17 cellular contexts compared by ENCODE assay signal in genomic region chr3:40044487-40044886, GRCh38.
DNase-seq lines count a peak whose midpoint lies in the region; ATAC-seq and TF ChIP-seq lines count a peak whose summit lies in the region.
"Had no signal": no experiment of that assay in that cellular context is flagged by ENCODE, and none has a peak within 500 bp of the region (broad histone marks: within the 10 kb centered on the region; RNA-seq: fewer than 3 reads in every experiment).

No MANE protein-coding gene starts in this region.

- no peak overlapping the region for H3K4me3 Mint-ChIP-seq in effector memory CD8-positive, alpha-beta T cell
- H3K4me3 Mint-ChIP-seq: activated CD4-positive, alpha-beta T cell treated with anti-CD3 and anti-CD28 coated beads for 36 hours; activated T-cell treated with anti-CD3 and anti-CD28 coated beads, Interleukin-2, amount 50 U/mL, for 72 hours had no signal

- no peak overlapping the region for H3K27ac Mint-ChIP-seq in effector memory CD8-positive, alpha-beta T cell
- H3K27ac Mint-ChIP-seq: activated CD4-positive, alpha-beta T cell treated with anti-CD3 and anti-CD28 coated beads for 36 hours; activated T-cell treated with anti-CD3 and anti-CD28 coated beads, Interleukin-2, amount 50 U/mL, for 72 hours had no signal

- no peaks in the 10 kb centered on the region for H3K36me3 Mint-ChIP-seq in effector memory CD8-positive, alpha-beta T cell (ENCODE audit: insufficient read depth)

- DNase-seq in 8988T (peak; percentile 11), HFF-Myc (ENCODE audit: extremely low read depth, low read depth) (peak; percentile 94), foreskin keratinocyte (peak; percentile 99 to 100), SJCRH30 (no peak), gastrocnemius medialis (no peak)
- no peak for DNase-seq in effector memory CD8-positive, alpha-beta T cell
- DNase-seq: activated CD4-positive, alpha-beta T cell treated with anti-CD3 and anti-CD28 coated beads for 36 hours; activated T-cell treated with anti-CD3 and anti-CD28 coated beads, Interleukin-2, amount 50 U/mL, for 72 hours; DMS 273 treated with DMSO at 0.1 percent for 48 hours; stimulated activated CD8-positive, alpha-beta memory T cell treated with anti-CD3 and anti-CD28 coated beads, Interleukin-4, amount 100 ng/mL, for 48 hours had no signal

- H3K9me3 ChIP-seq in SJCRH30 (replicated peaks) (no peaks in the 10 kb centered on the region), gastrocnemius medialis (no peaks in the 10 kb centered on the region)
- H3K9me3 ChIP-seq: A549, neutrophil, tibial nerve had no signal

- no peaks in the 10 kb centered on the region for H3K27me3 ChIP-seq in foreskin keratinocyte
- no peaks in the 10 kb centered on the region for H3K27me3 ChIP-seq in SJCRH30
- H3K27me3 ChIP-seq in gastrocnemius medialis = no peaks in the 10 kb centered on the region
- H3K27me3 ChIP-seq: cardiac muscle cell, neutrophil, tibial nerve had no signal

- ATAC-seq in foreskin keratinocyte (peak; percentile 98), gastrocnemius medialis (no peak), HG03469 (IDR thresholded peaks at IDR 0.05; ENCODE audit: unreplicated experiment) (no peak)
- no peak for ATAC-seq in effector memory CD8-positive, alpha-beta T cell (replicated peaks)
- ATAC-seq: A549; activated CD4-positive, alpha-beta T cell treated with anti-CD3 and anti-CD28 coated beads for 36 hours; activated T-cell treated with anti-CD3 and anti-CD28 coated beads, Interleukin-2, amount 50 U/mL, for 72 hours had no signal

- peaks cover 27% of the 10 kb centered on the region for H3K4me1 ChIP-seq in foreskin keratinocyte
- no peaks in the 10 kb centered on the region for H3K4me1 ChIP-seq in SJCRH30
- H3K4me1 ChIP-seq in gastrocnemius medialis = no peaks in the 10 kb centered on the region
- H3K4me1 ChIP-seq: A549, tibial nerve had no signal

- no peaks in the 10 kb centered on the region for H3K27me3 Mint-ChIP-seq in effector memory CD8-positive, alpha-beta T cell
- H3K27me3 Mint-ChIP-seq: activated CD4-positive, alpha-beta T cell treated with anti-CD3 and anti-CD28 coated beads for 36 hours had no signal

- intact Hi-C loops in gastrocnemius medialis (cut with DNase I; ENCODE audit: low total_unique reads) = no loop called here

- peak overlapping the region; percentile 16 for H3K27ac ChIP-seq in angular gyrus (ENCODE audit: low read depth, low read length)
- peak overlapping the region; percentile 80 for H3K27ac ChIP-seq in foreskin keratinocyte
- no peak overlapping the region for H3K27ac ChIP-seq in SJCRH30
- H3K27ac ChIP-seq in gastrocnemius medialis = no peak overlapping the region
- H3K27ac ChIP-seq: A549, cardiac muscle cell, neutrophil, tibial nerve had no signal

- no peak for TF ChIP-seq POLR2A in gastrocnemius medialis (IDR thresholded peaks at IDR 0.05)

- H3K36me3 ChIP-seq in SJCRH30 (no peaks in the 10 kb centered on the region), gastrocnemius medialis (no peaks in the 10 kb centered on the region)
- H3K36me3 ChIP-seq: cardiac muscle cell, neutrophil, tibial nerve had no signal

- H3K4me3 ChIP-seq in HFF-Myc (replicated peaks; ENCODE audit: low read depth, low read length) (peak overlapping the region; percentile 24), SJCRH30 (no peak overlapping the region), gastrocnemius medialis (no peak overlapping the region)
- H3K4me3 ChIP-seq: A549, cardiac muscle cell, lung, tibial nerve had no signal

- H3K4me1 Mint-ChIP-seq in effector memory CD8-positive, alpha-beta T cell (ENCODE audit: low read depth in 2 of 2) = no peaks in the 10 kb centered on the region
- H3K4me1 Mint-ChIP-seq: activated CD4-positive, alpha-beta T cell treated with anti-CD3 and anti-CD28 coated beads for 36 hours had no signal

- in situ Hi-C loops in gastrocnemius medialis (cut with MboI; ENCODE audit: low sequenced_read_pairs in 4 of 4) = no loop called here

- H3K9me3 Mint-ChIP-seq in effector memory CD8-positive, alpha-beta T cell = no peaks in the 10 kb centered on the region
- H3K9me3 Mint-ChIP-seq: activated T-cell treated with anti-CD3 and anti-CD28 coated beads, Interleukin-2, amount 50 U/mL, for 72 hours had no signal

- no peak for TF ChIP-seq CTCF in HFF-Myc (IDR thresholded peaks at IDR 0.05; ENCODE audit: low read depth, low read length, missing control alignments)
- TF ChIP-seq CTCF in foreskin keratinocyte (conservative IDR thresholded peaks at IDR 0.05) = no peak
- TF ChIP-seq CTCF in gastrocnemius medialis (IDR thresholded peaks at IDR 0.05 in 4 of 5, conservative IDR thresholded peaks at IDR 0.05 in 1 of 5) = no peak

Comparison
In these comparisons a context has a peak if more than half of its experiments do, and no peak if none do; other contexts are left out.
1. DNase-seq: peak in 8988T (single experiment), HFF-Myc (single experiment) and foreskin keratinocyte (2 of 2); none in effector memory CD8-positive, alpha-beta T cell (0 of 3), SJCRH30 (0 of 2) and gastrocnemius medialis (0 of 2).
2. H3K27ac ChIP-seq: peak in angular gyrus (single experiment) and foreskin keratinocyte (single experiment); none in SJCRH30 (single experiment) and gastrocnemius medialis (0 of 4).